Comparison of ENCODE assay signal across 8 cellular contexts in the genomic region with DNA sequence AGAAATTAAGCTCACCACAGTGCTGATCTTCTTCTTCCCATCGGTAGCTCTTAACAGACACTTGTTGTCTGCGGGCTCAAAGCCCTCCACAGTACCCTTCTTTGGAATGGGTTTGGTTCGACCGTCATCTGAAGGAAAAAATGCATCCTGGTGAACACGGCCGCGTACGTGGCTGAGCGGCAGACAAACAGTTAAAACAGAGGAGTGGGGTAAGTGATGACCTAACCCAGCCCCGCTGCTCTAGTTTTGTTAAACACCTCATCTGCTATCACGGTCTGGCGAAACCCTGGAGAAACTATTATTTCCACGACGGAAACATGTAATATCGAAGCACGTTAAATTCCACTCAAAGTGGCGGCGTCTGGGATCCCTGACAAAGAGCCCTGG. TPM values are rescaled to one million over a fixed set of nuclear protein-coding genes. Genes with fewer than 3 reads are reported as not detected.
A peak's percentile ranks its signal among the peaks of the same experiment; 100 is the strongest.
DNase-seq lines count a peak whose midpoint lies in the region; ATAC-seq, FAIRE-seq and TF ChIP-seq lines count a peak whose summit lies in the region.

No MANE protein-coding gene starts in this region.

- no peak for ATAC-seq in HG02571 (IDR thresholded peaks at IDR 0.05; ENCODE audit: unreplicated experiment)

- H3K4me1 ChIP-seq in esophagus squamous epithelium, result peaks cover 4 to 39% (median 11%) of the 10 kb centered on the region in 3 donors

- peak overlapping the region; percentile 98 for H3K4me3 Mint-ChIP-seq in osteocyte (ENCODE audit: unreplicated experiment)

- WGBS in esophagus squamous epithelium, 2 donors, result 2% methylated on average over 13 to 18 of the region's 18 CpGs

- peak overlapping the region; percentile 99 for H3K27ac Mint-ChIP-seq in osteocyte (ENCODE audit: unreplicated experiment)

- TF ChIP-seq POLR2A in esophagus squamous epithelium (IDR thresholded peaks at IDR 0.05), result no peak

- DNase-seq in GM19239 (ENCODE audit: insufficient read length, low spot score) (no peak), SK-N-MC (ENCODE audit: low read depth, low spot score) (no peak), esophagus squamous epithelium (lab: John Stamatoyannopoulos, UW) (no peak), osteocyte (ENCODE audit: extremely low spot score, unreplicated experiment) (no peak), 8988T (no peak), germinal center (ENCODE audit: low spot score) (no peak), UCSD-AML1 (lab: John Stamatoyannopoulos, UW; ENCODE audit: unreplicated experiment) (no peak)

- no peaks in the 10 kb centered on the region for H3K9me3 Mint-ChIP-seq in osteocyte (ENCODE audit: unreplicated experiment)

- peaks cover 50% of the 10 kb centered on the region for H3K36me3 ChIP-seq in SK-N-MC (ENCODE audit: insufficient read depth, low read length)
- peaks cover 5 to 41% (median 37%) of the 10 kb centered on the region in 3 donors for H3K36me3 ChIP-seq in esophagus squamous epithelium

- H3K9me3 ChIP-seq in SK-N-MC (ENCODE audit: low read depth, low read length) (no peaks in the 10 kb centered on the region), esophagus squamous epithelium (no peaks in the 10 kb centered on the region)

- H3K4me3 ChIP-seq in SK-N-MC (peak overlapping the region; percentile 97), esophagus squamous epithelium (peak overlapping the region; percentile 87 to 92 (median 90))

- TF ChIP-seq CTCF in esophagus squamous epithelium (IDR thresholded peaks at IDR 0.05), result no peak
- no peak for TF ChIP-seq CTCF in osteocyte (IDR thresholded peaks at IDR 0.05)

- peak overlapping the region; percentile 96 for H3K9ac ChIP-seq in SK-N-MC (ENCODE audit: insufficient read length)

- intact Hi-C loops in esophagus squamous epithelium (cut with DNase I), result no loop called here

- peaks cover 32% of the 10 kb centered on the region for H3K36me3 Mint-ChIP-seq in osteocyte (ENCODE audit: unreplicated experiment)

- no peaks in the 10 kb centered on the region for H3K27me3 Mint-ChIP-seq in osteocyte (ENCODE audit: unreplicated experiment)

- FAIRE-seq in GM19239 (lab: Jason Lieb, UNC), result peak; percentile 83

- H3K27me3 ChIP-seq in esophagus squamous epithelium, result no peaks in the 10 kb centered on the region

- H3K4me1 Mint-ChIP-seq in osteocyte (ENCODE audit: unreplicated experiment), result peaks cover 25% of the 10 kb centered on the region

- peak overlapping the region; percentile 70; the same call in 1 of the 2 replicates for H3K27ac ChIP-seq in SK-N-MC
- peak overlapping the region; percentile 96 to 97 (median 97) for H3K27ac ChIP-seq in esophagus squamous epithelium

RNA-seq across cellular contexts. Expression of a gene that starts 0.7 kb away (rescaled TPM):
- total RNA-seq in esophagus squamous epithelium (100 to 1,000 TPM; 177 to 369 (median 237) TPM), osteocyte (181 and 196 TPM in 2 replicates)
